1 cellular context compared by ENCODE assay signal in the genomic region with DNA sequence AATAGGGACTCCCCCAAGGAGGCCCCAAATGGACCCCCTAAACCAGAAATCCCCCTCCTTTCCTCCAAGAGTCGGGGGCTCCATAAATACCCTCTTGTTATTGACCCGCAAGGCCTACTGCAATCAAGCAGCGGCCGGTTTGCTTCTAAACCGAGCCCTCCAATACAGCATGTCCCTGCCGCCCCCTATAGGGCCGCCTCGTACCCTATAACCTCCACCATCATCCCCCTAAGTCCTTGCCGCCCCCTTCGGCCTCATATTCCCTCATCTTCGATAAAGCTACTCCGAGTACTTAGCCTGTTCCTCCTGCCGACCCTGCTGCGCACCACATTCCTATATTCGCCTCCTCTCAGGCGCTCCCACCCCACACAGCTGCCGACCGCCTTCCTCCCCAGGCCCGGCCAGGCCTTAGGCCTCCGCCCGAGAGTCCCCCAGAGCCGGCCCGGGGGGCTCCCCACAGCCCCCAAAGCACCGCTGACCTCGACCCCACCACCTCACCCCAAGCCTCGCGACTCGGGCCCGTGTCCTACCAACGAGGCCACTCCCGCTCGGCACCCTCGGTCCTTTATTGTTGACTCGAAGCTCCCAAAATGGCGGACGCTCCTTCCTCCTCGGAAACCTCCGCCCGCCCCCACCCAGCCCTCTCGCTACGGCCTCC.
TF ChIP-seq lines count a peak whose summit lies in the region.

No MANE protein-coding gene starts in this region.

TF ChIP-seq in K562, 482 proteins besides CTCF, POLR2A, EP300 and RAD21 (continued from another document and continues in another):
- TF ChIP-seq ARID4B (CRISPR knock-in tag; IDR thresholded peaks at IDR 0.05) (peak; percentile 29; the same call in 1 of the 2 replicates), MAZ (CRISPR knock-in tag; conservative IDR thresholded peaks at IDR 0.05 in 1 of 2, IDR thresholded peaks at IDR 0.05 in 1 of 2) (peak; percentile 7 to 40; a peak in 2 of 4 replicates), KAT8 (IDR thresholded peaks at IDR 0.05; ENCODE audit: low read depth) (no peak), EP400 (IDR thresholded peaks at IDR 0.05) (peak; percentile 82), SAP30 (IDR thresholded peaks at IDR 0.05; ENCODE audit: borderline replicate concordance, insufficient read depth, low read depth, low read length, poor library complexity, severe bottlenecking) (peak; percentile 63), HLTF (IDR thresholded peaks at IDR 0.05) (peak; percentile 74; the same call in 1 of the 2 replicates), HMGXB4 (CRISPR knock-in tag; IDR thresholded peaks at IDR 0.05) (peak; percentile 20; the same call in 1 of the 2 replicates), PURB (CRISPR knock-in tag; IDR thresholded peaks at IDR 0.05; ENCODE audit: low read depth) (no peak), NR2C1 (IDR thresholded peaks at IDR 0.05) (peak; percentile 42), NR2C1 (tag; IDR thresholded peaks at IDR 0.05) (peak; percentile 40), NR2C2 (CRISPR knock-in tag; IDR thresholded peaks at IDR 0.05) (no peak), NR2C2 (tag; IDR thresholded peaks at IDR 0.05) (peak; percentile 66; the same call in 1 of the 2 replicates), BRD9 (IDR thresholded peaks at IDR 0.05; ENCODE audit: low read depth, partially characterized antibody) (peak; percentile 97), PRPF4 (IDR thresholded peaks at IDR 0.05; ENCODE audit: insufficient read depth, low read depth, low read length, poor library complexity, severe bottlenecking) (no peak), PHF8 (IDR thresholded peaks at IDR 0.05; ENCODE audit: borderline replicate concordance, low read length) (peak; percentile 72), SNAPC5 (CRISPR knock-in tag; IDR thresholded peaks at IDR 0.05) (no peak), ETS1 (conservative IDR thresholded peaks at IDR 0.05; ENCODE audit: control insufficient read depth, low read depth, low read length) (0 out of 2 replicates have a peak, but pooled peaks have one; percentile 41), ZSCAN32 (CRISPR knock-in tag; IDR thresholded peaks at IDR 0.05) (no peak), CHD1 (IDR thresholded peaks at IDR 0.05; ENCODE audit: low read length) (peak; percentile 73), ATF4 (CRISPR knock-in tag; IDR thresholded peaks at IDR 0.05) (peak; percentile 22; the same call in 1 of the 2 replicates), TEAD4 (IDR thresholded peaks at IDR 0.05; ENCODE audit: low read length) (no peak), TEAD4 (CRISPR knock-in tag; IDR thresholded peaks at IDR 0.05; ENCODE audit: borderline replicate concordance) (0 out of 2 replicates have a peak, but pooled peaks have one; percentile 65), HDAC2 (IDR thresholded peaks at IDR 0.05) (peak; percentile 32; the same call in 1 of the 2 replicates), NFE2L1 (tag; IDR thresholded peaks at IDR 0.05; ENCODE audit: borderline replicate concordance, low read depth) (no peak), LCOR (CRISPR knock-in tag; IDR thresholded peaks at IDR 0.05) (0 out of 2 replicates have a peak, but pooled peaks have one; percentile 46), ZNF584 (CRISPR knock-in tag; IDR thresholded peaks at IDR 0.05; ENCODE audit: low read depth) (0 out of 2 replicates have a peak, but pooled peaks have one; percentile 34), ZNF124 (CRISPR knock-in tag; IDR thresholded peaks at IDR 0.05) (no peak), TBP (optimal IDR thresholded peaks at IDR 0.05; ENCODE audit: low read depth, low read length) (peak; percentile 45), SMC3 (conservative IDR thresholded peaks at IDR 0.05; ENCODE audit: insufficient read depth, low read depth, low read length) (0 out of 2 replicates have a peak, but pooled peaks have one; percentile 10), TFAM (CRISPR knock-in tag; conservative IDR thresholded peaks at IDR 0.05) (no peak), JUN (IDR thresholded peaks at IDR 0.05; ENCODE audit: borderline replicate concordance, low read depth, low read length) (no peak), JUN (CRISPR knock-in tag; IDR thresholded peaks at IDR 0.05; ENCODE audit: borderline replicate concordance) (peak; percentile 74; the same call in 1 of the 2 replicates), PHB (CRISPR knock-in tag; IDR thresholded peaks at IDR 0.05) (0 out of 2 replicates have a peak, but pooled peaks have one; percentile 54), RB1 (IDR thresholded peaks at IDR 0.05; ENCODE audit: low read depth) (peak; percentile 30; the same call in 1 of the 2 replicates), HCFC1 (IDR thresholded peaks at IDR 0.05; ENCODE audit: low read depth, low read length) (peak; percentile 35; the same call in 1 of the 2 replicates), MXI1 (IDR thresholded peaks at IDR 0.05; ENCODE audit: low read depth, low read length) (no peak), MTA2 (IDR thresholded peaks at IDR 0.05; ENCODE audit: low read depth) (0 out of 2 replicates have a peak, but pooled peaks have one; percentile 15), NKRF (IDR thresholded peaks at IDR 0.05; ENCODE audit: borderline replicate concordance) (peak; percentile 68; the same call in 1 of the 2 replicates), PHF20 (IDR thresholded peaks at IDR 0.05; ENCODE audit: partially characterized antibody) (peak; percentile 72)
- TF ChIP-seq, protein P1, sequence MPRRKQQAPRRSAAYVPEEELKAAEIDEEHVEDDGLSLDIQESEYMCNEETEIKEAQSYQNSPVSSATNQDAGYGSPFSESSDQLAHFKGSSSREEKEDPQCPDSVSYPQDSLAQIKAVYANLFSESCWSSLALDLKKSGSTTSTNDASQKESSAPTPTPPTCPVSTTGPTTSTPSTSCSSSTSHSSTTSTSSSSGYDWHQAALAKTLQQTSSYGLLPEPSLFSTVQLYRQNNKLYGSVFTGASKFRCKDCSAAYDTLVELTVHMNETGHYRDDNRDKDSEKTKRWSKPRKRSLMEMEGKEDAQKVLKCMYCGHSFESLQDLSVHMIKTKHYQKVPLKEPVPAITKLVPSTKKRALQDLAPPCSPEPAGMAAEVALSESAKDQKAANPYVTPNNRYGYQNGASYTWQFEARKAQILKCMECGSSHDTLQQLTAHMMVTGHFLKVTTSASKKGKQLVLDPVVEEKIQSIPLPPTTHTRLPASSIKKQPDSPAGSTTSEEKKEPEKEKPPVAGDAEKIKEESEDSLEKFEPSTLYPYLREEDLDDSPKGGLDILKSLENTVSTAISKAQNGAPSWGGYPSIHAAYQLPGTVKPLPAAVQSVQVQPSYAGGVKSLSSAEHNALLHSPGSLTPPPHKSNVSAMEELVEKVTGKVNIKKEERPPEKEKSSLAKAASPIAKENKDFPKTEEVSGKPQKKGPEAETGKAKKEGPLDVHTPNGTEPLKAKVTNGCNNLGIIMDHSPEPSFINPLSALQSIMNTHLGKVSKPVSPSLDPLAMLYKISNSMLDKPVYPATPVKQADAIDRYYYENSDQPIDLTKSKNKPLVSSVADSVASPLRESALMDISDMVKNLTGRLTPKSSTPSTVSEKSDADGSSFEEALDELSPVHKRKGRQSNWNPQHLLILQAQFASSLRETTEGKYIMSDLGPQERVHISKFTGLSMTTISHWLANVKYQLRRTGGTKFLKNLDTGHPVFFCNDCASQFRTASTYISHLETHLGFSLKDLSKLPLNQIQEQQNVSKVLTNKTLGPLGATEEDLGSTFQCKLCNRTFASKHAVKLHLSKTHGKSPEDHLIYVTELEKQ (CRISPR knock-in tag; IDR thresholded peaks at IDR 0.05), result no peak
- TF ChIP-seq, protein P2, sequence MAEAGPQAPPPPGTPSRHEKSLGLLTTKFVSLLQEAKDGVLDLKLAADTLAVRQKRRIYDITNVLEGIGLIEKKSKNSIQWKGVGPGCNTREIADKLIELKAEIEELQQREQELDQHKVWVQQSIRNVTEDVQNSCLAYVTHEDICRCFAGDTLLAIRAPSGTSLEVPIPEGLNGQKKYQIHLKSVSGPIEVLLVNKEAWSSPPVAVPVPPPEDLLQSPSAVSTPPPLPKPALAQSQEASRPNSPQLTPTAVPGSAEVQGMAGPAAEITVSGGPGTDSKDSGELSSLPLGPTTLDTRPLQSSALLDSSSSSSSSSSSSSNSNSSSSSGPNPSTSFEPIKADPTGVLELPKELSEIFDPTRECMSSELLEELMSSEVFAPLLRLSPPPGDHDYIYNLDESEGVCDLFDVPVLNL (CRISPR knock-in tag; IDR thresholded peaks at IDR 0.05; ENCODE audit: low read depth), result 0 out of 2 replicates have a peak, but pooled peaks have one; percentile 41
- TF ChIP-seq, protein P3, sequence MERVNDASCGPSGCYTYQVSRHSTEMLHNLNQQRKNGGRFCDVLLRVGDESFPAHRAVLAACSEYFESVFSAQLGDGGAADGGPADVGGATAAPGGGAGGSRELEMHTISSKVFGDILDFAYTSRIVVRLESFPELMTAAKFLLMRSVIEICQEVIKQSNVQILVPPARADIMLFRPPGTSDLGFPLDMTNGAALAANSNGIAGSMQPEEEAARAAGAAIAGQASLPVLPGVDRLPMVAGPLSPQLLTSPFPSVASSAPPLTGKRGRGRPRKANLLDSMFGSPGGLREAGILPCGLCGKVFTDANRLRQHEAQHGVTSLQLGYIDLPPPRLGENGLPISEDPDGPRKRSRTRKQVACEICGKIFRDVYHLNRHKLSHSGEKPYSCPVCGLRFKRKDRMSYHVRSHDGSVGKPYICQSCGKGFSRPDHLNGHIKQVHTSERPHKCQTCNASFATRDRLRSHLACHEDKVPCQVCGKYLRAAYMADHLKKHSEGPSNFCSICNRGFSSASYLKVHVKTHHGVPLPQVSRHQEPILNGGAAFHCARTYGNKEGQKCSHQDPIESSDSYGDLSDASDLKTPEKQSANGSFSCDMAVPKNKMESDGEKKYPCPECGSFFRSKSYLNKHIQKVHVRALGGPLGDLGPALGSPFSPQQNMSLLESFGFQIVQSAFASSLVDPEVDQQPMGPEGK (CRISPR knock-in tag; IDR thresholded peaks at IDR 0.05; ENCODE audit: borderline replicate concordance), result no peak
